ENCODE assay signal across 8 cellular contexts in the genomic region with DNA sequence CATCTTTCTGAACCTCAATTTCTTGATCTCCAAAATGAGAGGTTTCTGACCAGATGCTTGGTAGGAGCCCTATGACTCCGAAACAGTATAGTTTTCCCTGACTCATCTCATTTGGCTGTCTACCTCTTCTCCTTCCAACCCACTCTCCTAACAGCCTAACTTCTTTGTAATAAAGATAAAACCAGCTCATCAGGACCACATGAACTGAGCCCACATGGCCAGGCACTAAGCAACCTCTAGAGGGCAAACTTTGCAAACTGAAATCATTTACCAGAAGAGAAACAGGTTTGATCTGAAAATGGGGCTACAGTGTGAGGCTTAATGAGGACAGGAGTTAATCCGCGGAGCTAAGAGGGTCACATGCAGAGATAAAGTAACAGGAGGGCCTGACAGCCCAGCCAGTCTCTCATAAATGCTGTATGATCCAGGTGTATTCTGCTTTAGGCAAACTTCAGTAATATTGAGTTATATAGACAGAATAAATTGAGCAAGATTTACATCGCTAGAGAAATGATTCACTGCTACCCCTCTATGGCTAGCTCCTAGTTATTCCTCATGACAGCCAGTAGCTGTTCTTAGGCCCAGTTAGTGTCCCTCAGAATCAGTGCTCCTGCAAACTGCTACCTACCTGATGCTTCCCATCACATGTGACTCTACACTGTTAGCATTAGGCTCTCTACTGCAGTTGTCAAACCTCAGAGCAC.
A peak's percentile ranks its signal among the peaks of the same experiment; 100 is the strongest.
DNase-seq lines count a peak whose midpoint lies in the region; TF ChIP-seq lines count a peak whose summit lies in the region.

No MANE protein-coding gene starts in this region.

- H3K27me3 ChIP-seq in HAP-1 (ENCODE audit: low read depth) (no peaks in the 10 kb centered on the region), adipocyte (replicated peaks; ENCODE audit: control insufficient read depth, insufficient read depth, low read length) (no peaks in the 10 kb centered on the region), left ventricle myocardium inferior (ENCODE audit: low read depth) (no peaks in the 10 kb centered on the region)

- no peaks in the 10 kb centered on the region for H3K36me3 ChIP-seq in HAP-1 (replicated peaks)
- peaks cover 71% of the 10 kb centered on the region for H3K36me3 ChIP-seq in adipocyte (ENCODE audit: control insufficient read depth, insufficient read depth, low read length, severe bottlenecking)
- H3K36me3 ChIP-seq in left ventricle myocardium inferior, result peaks cover 16% of the 10 kb centered on the region

- H3K4me1 ChIP-seq in HAP-1 (peaks cover 17% of the 10 kb centered on the region), adipocyte (ENCODE audit: control insufficient read depth, insufficient read depth, low read length) (peaks cover 66% of the 10 kb centered on the region), left ventricle myocardium inferior (peaks cover 46% of the 10 kb centered on the region)

- intact Hi-C loops in left ventricle myocardium inferior (cut with micrococcal nuclease), result loop anchor here (5.0 to 10.0 kb wide), 2 partner anchors 61 to 294 kb away; partner anchors contain the start of gene ABCA1

- H3K4me3 ChIP-seq in HAP-1, result no peak overlapping the region
- H3K4me3 ChIP-seq in adipocyte (ENCODE audit: low read length), result no peak overlapping the region
- H3K4me3 ChIP-seq in left ventricle myocardium inferior, result no peak overlapping the region

- TF ChIP-seq CTCF in LNCAP (IDR thresholded peaks at IDR 0.05) (peak; percentile 93), left ventricle myocardium inferior (IDR thresholded peaks at IDR 0.05; ENCODE audit: borderline replicate concordance) (peak; percentile 85)

- H3K9me3 ChIP-seq in HAP-1 (no peaks in the 10 kb centered on the region), adipocyte (ENCODE audit: control insufficient read depth, low read length) (no peaks in the 10 kb centered on the region), left ventricle myocardium inferior (replicated peaks) (no peaks in the 10 kb centered on the region)

- no peak overlapping the region for H3K27ac ChIP-seq in left ventricle myocardium inferior (replicated peaks)

- H3K9ac ChIP-seq in adipocyte (ENCODE audit: low read length), result peak overlapping the region; percentile 37

- DNase-seq in DMS79 treated with DMSO at 0.1 percent for 48 hours (lab: John Stamatoyannopoulos, UW), result peak; percentile 29
- no peak for DNase-seq in DMS79 (lab: John Stamatoyannopoulos, UW)
- peak; percentile 73 to 88 for DNase-seq in HAP-1 (ENCODE audit: low spot score in 2 of 2)
- DNase-seq in RPMI7951 (ENCODE audit: low read depth), result peak; percentile 87
- DNase-seq in adipocyte (ENCODE audit: low read depth), result peak; percentile 85
- DNase-seq in left ventricle myocardium inferior, result no peak
- peak; percentile 39 for DNase-seq in pulmonary artery endothelial cell (ENCODE audit: low read depth, low spot score)

- in situ Hi-C loops in HAP-1 (cut with MboI; ENCODE audit: low sequenced_read_pairs), result loop anchor here (10.0 kb wide), 1 partner anchor 281 kb away; no protein-coding TSS in a partner anchor

Comparison
In these comparisons a context has a peak if more than half of its experiments do, and no peak if none do; other contexts are left out.
1. DNase-seq: peak in DMS79 treated with DMSO at 0.1 percent for 48 hours (single experiment), HAP-1 (2 of 2), RPMI7951 (single experiment), adipocyte (single experiment) and pulmonary artery endothelial cell (single experiment); none in DMS79 (single experiment) and left ventricle myocardium inferior (single experiment).